Comparison of ENCODE assay signal across 8 cellular contexts in the genomic region with DNA sequence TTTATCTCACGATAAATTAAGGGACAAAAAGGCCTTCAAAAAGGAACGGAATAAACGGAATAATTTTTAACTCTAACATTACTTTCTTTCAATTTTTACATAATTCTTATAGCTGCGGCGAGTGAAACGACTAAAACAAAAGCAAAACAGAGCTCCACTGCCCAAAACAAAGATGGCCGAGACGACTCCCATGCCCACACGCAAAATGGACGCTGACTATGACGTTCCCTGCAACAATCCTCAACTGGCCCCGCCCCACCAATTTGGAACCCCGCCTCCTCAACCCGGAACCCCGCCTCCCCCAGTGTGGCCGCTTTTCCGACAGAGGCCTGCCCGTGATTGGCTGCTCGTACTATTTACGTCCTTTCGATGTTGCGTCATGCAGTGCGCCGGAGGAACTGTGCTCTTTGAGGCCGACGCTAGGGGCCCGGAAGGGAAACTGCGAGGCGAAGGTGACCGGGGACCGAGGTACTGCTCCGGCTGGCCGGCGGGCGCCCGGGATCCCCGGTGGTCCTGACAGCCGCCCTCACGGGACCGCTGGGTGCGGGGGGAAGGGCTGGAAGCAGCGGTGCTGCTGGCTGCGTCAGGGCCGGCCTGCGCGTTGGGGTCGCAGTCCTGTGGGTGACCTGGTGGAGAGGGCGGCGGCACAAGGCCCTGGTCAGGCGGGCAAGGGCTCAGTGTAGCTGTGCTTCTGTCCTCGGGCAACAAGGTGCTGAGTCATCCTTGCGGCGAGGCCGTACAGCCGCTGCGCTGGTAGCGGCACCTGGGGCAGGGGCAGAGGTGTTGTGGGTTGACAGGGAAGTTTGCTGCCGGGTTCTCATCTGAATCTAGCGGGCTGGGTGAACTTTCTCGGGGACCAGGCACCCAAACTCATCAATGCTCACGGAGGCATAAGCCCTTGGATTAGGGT. TPM values are rescaled to one million over a fixed set of nuclear protein-coding genes. Genes with fewer than 3 reads are reported as not detected.
A peak's percentile ranks its signal among the peaks of the same experiment; 100 is the strongest.
DNase-seq lines count a peak whose midpoint lies in the region; ATAC-seq and TF ChIP-seq lines count a peak whose summit lies in the region.

TSS of gene GHITM (plus strand) at position 384 of the 910 bp plus-strand sequence. CDS start 1,992 bp downstream, outside the sequence.

- H2AK5ac ChIP-seq in trophoblast cell (ENCODE audit: low read length): peak within 1 kb of the TSS; percentile 6

- H3K27ac Mint-ChIP-seq in type B pancreatic cell: peak within 1 kb of the TSS; percentile 93

- H3K18ac ChIP-seq in trophoblast cell (ENCODE audit: low read length): peak within 1 kb of the TSS; percentile 95

- H4K8ac ChIP-seq in trophoblast cell (ENCODE audit: low read depth, low read length): peak within 1 kb of the TSS; percentile 100

- peak within 1 kb of the TSS; percentile 82 for H2BK120ac ChIP-seq in trophoblast cell (ENCODE audit: insufficient read depth, low read length, poor library complexity)

- no peak within 1 kb of the TSS for H3K23ac ChIP-seq in trophoblast cell (ENCODE audit: low read length)

- H3K27me3 ChIP-seq in adipocyte (replicated peaks; ENCODE audit: control insufficient read depth, insufficient read depth, low read length): no peaks in the 10 kb centered on the region
- H3K27me3 ChIP-seq in cardiac muscle cell: peaks cover 11% of the 10 kb centered on the region
- H3K27me3 ChIP-seq in trophoblast cell (ENCODE audit: insufficient read depth, low read length): no peaks in the 10 kb centered on the region

- peak within 1 kb of the TSS; percentile 96 for H3K4me3 Mint-ChIP-seq in type B pancreatic cell

- peak; percentile 99 for ATAC-seq in HG02759 (IDR thresholded peaks at IDR 0.05; ENCODE audit: unreplicated experiment)

- peak within 1 kb of the TSS; percentile 91 for H3K4me2 ChIP-seq in trophoblast cell (ENCODE audit: low read length)

- H3K9me3 Mint-ChIP-seq in type B pancreatic cell: no peaks in the 10 kb centered on the region

- H3K27ac ChIP-seq in cardiac muscle cell (peak within 1 kb of the TSS; percentile 98), trophoblast cell (ENCODE audit: low read depth, low read length) (peak within 1 kb of the TSS; percentile 91)

- H3K4me1 ChIP-seq in adipocyte (ENCODE audit: control insufficient read depth, insufficient read depth, low read length) (peaks cover 21% of the 10 kb centered on the region), cardiac muscle cell (ENCODE audit: low read depth) (peaks cover 7% of the 10 kb centered on the region), trophoblast cell (ENCODE audit: control insufficient read depth in 1 of 2, insufficient read depth in 2 of 2, low read length in 2 of 2) (peaks cover 6% of the 10 kb centered on the region in 2 experiments)

- WGBS in trophoblast cell (ENCODE audit: extremely low coverage, insufficient coverage, insufficient read length): no CpG with 5 or more reads among the region's 61 CpGs

- H2BK12ac ChIP-seq in trophoblast cell (ENCODE audit: low read length): no peak within 1 kb of the TSS

- peaks cover 9% of the 10 kb centered on the region for H3K27me3 Mint-ChIP-seq in type B pancreatic cell

- H3K9me3 ChIP-seq in adipocyte (ENCODE audit: control insufficient read depth, low read length) (no peaks in the 10 kb centered on the region), cardiac muscle cell (ENCODE audit: low read depth) (no peaks in the 10 kb centered on the region), trophoblast cell (ENCODE audit: insufficient read depth, low read depth, low read length) (no peaks in the 10 kb centered on the region)

- H3K4ac ChIP-seq in trophoblast cell (ENCODE audit: low read depth, low read length): peak within 1 kb of the TSS; percentile 89

- DNase-seq in NCI-H1417 (lab: John Stamatoyannopoulos, UW) (peak; percentile 90 to 97 (median 90)), SW480 (ENCODE audit: low spot score) (peak; percentile 97), adipocyte (ENCODE audit: low read depth) (peak; percentile 100), cardiac muscle cell (ENCODE audit: low read depth in 1 of 2, low spot score in 1 of 2) (peak; percentile 99), trophoblast cell (peak; percentile 98 to 100), type B pancreatic cell (ENCODE audit: extremely low spot score, unreplicated experiment) (peak; percentile 99)

- H3K36me3 Mint-ChIP-seq in type B pancreatic cell: peaks cover 11% of the 10 kb centered on the region

- peak within 1 kb of the TSS; percentile 86 for H2BK5ac ChIP-seq in trophoblast cell (ENCODE audit: low read depth, low read length, poor library complexity)

- H3K4me1 Mint-ChIP-seq in type B pancreatic cell (ENCODE audit: unreplicated experiment): peaks cover 26% of the 10 kb centered on the region

- H2AFZ ChIP-seq in trophoblast cell (ENCODE audit: insufficient read depth, low read length, poor library complexity): peak within 1 kb of the TSS; percentile 85

- peak within 1 kb of the TSS; percentile 94 for H4K12ac ChIP-seq in trophoblast cell (ENCODE audit: low read depth, low read length)

- peak within 1 kb of the TSS; percentile 88 for H4K91ac ChIP-seq in trophoblast cell (ENCODE audit: low read depth, low read length)

- TF ChIP-seq CTCF in GM12872 (IDR thresholded peaks at IDR 0.05; ENCODE audit: insufficient read depth, low read depth, low read length): peak; percentile 36; the same call in 2 of the 3 replicates
- TF ChIP-seq CTCF in cardiac muscle cell (IDR thresholded peaks at IDR 0.05; ENCODE audit: low read depth, low read length): peak; percentile 37
- TF ChIP-seq CTCF in type B pancreatic cell (conservative IDR thresholded peaks at IDR 0.05): peak; percentile 66

- peaks cover 10% of the 10 kb centered on the region for H3K79me2 ChIP-seq in trophoblast cell (ENCODE audit: control insufficient read depth, insufficient read depth, low read length, poor library complexity)

- peak within 1 kb of the TSS; percentile 100 for H3K4me3 ChIP-seq in adipocyte (ENCODE audit: low read length)
- peak within 1 kb of the TSS; percentile 79 for H3K4me3 ChIP-seq in cardiac muscle cell
- H3K4me3 ChIP-seq in trophoblast cell (ENCODE audit: low read depth, low read length): peak within 1 kb of the TSS; percentile 89

- H3K14ac ChIP-seq in trophoblast cell (ENCODE audit: low read length): peak within 1 kb of the TSS; percentile 97

- H3K9ac ChIP-seq in adipocyte (ENCODE audit: low read length) (peak within 1 kb of the TSS; percentile 99), trophoblast cell (ENCODE audit: low read length) (peak within 1 kb of the TSS; percentile 81)

- H3K36me3 ChIP-seq in adipocyte (ENCODE audit: control insufficient read depth, insufficient read depth, low read length, severe bottlenecking): peaks cover 32% of the 10 kb centered on the region
- peaks cover 21% of the 10 kb centered on the region for H3K36me3 ChIP-seq in cardiac muscle cell
- peaks cover 3 to 4% of the 10 kb centered on the region in 2 experiments for H3K36me3 ChIP-seq in trophoblast cell (ENCODE audit: control insufficient read depth in 1 of 2, insufficient read depth in 2 of 2, low read length in 2 of 2)

- peaks cover 6% of the 10 kb centered on the region for H3K79me1 ChIP-seq in trophoblast cell (ENCODE audit: low read length)

RNA-seq across cellular contexts. Expression of gene GHITM, which starts in this region (rescaled TPM):
- total RNA-seq in cardiac muscle cell (213 and 332 TPM in 2 replicates), type B pancreatic cell (ENCODE audit: low replicate concordance) (114 and 135 TPM in 2 replicates)
- polyA plus RNA-seq in cardiac muscle cell: 298 and 409 TPM in 2 replicates
- polyA plus RNA-seq in trophoblast cell (2013): 72.0 and 73.8 TPM in 2 replicates

Comparison
In these comparisons a context has a peak if more than half of its experiments do, and no peak if none do; other contexts are left out.
1. Peak in every context shown above with its lines: DNase-seq, ATAC-seq, H3K4me3 ChIP-seq and H3K27ac ChIP-seq.